ENCODE assay signal across 2 cellular contexts in genomic region chr11:15889353-15889752, GRCh38.
TF ChIP-seq lines count a peak whose summit lies in the region.

No MANE protein-coding gene starts in this region.

TF ChIP-seq in HEK293, 187 proteins besides CTCF, POLR2A, EP300 and RAD21:
- TF ChIP-seq ZFHX2 (tag by site-specific recombination; conservative IDR thresholded peaks at IDR 0.05) (no peak), ZNF623 (tag by site-specific recombination; IDR thresholded peaks at IDR 0.05) (peak; percentile 64)

TF ChIP-seq in IMR-90, 13 proteins besides CTCF, POLR2A, EP300 and RAD21:
- TF ChIP-seq RCOR1 (IDR thresholded peaks at IDR 0.05; ENCODE audit: insufficient replicate concordance, low read length): no peak
- TF ChIP-seq RFX5 (IDR thresholded peaks at IDR 0.05; ENCODE audit: low read depth, low read length): no peak
- TF ChIP-seq CHD1 (IDR thresholded peaks at IDR 0.05; ENCODE audit: low read depth, low read length): no peak
- no peak for TF ChIP-seq BHLHE40 (IDR thresholded peaks at IDR 0.05; ENCODE audit: low read depth, low read length)
- no peak for TF ChIP-seq ELK1 (IDR thresholded peaks at IDR 0.05; ENCODE audit: borderline replicate concordance, low read depth, low read length)
- TF ChIP-seq MAFK (IDR thresholded peaks at IDR 0.05; ENCODE audit: low read depth, low read length): no peak
- TF ChIP-seq USF2 (IDR thresholded peaks at IDR 0.05; ENCODE audit: low read depth, low read length): no peak
- TF ChIP-seq CEBPB (IDR thresholded peaks at IDR 0.05; ENCODE audit: low read depth, low read length): no peak
- no peak for TF ChIP-seq FOS (IDR thresholded peaks at IDR 0.05; ENCODE audit: low read depth, low read length)
- TF ChIP-seq NFE2L2 (IDR thresholded peaks at IDR 0.05; ENCODE audit: low read depth, low read length): no peak
- TF ChIP-seq MXI1 (IDR thresholded peaks at IDR 0.05; ENCODE audit: borderline replicate concordance, low read depth, low read length): no peak
- TF ChIP-seq MAZ (IDR thresholded peaks at IDR 0.05; ENCODE audit: borderline replicate concordance, low read depth, low read length): no peak
- TF ChIP-seq SMC3 (IDR thresholded peaks at IDR 0.05; ENCODE audit: low read depth, low read length): no peak
